8 cellular contexts compared by ENCODE assay signal in the genomic region with DNA sequence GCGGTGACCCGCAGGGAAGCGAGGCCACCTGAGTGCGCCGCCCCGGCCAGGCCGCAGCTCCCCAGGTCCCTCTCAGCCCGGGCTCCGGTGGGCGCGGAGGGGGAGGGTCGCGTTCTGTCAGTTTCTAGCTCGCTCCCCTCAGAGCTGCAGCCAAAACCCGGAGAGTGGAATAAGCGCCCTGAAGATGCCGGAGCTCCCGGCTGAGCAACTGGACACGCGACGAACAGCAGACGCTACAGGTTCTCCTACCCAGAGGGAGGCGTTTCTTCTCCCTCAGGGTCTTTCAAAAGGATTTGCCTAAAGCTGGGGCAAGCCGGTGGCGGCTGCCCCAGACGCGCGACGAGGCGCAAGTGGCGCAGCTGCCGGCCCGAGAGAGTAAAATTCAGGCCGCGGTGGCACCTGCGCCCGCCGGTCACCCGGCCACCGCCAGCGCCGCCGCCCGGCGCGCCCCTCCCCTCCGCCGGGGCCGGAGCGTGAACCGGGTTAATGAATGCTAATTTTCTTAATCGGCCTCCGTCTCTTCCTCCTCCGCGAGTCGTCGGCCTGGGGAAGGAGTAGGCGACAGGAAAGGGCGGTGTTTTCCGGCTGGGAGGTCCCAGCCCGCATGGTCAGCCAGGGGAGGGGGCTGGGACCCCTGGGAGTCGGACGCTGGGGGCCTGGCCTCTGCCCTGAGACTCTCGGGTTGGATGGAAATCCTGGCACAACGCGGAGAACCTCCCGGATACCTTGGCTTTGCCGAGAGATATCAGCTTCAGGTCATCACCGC. TPM values are rescaled to one million over a fixed set of nuclear protein-coding genes. Genes with fewer than 3 reads are reported as not detected.
A peak's percentile ranks its signal among the peaks of the same experiment; 100 is the strongest.
DNase-seq lines count a peak whose midpoint lies in the region; ATAC-seq and TF ChIP-seq lines count a peak whose summit lies in the region.

No MANE protein-coding gene starts in this region.

- peak overlapping the region; percentile 58 for H3K4me2 ChIP-seq in neuronal stem cell (ENCODE audit: insufficient read depth, low read length, poor library complexity, severe bottlenecking)

- no CpG with 5 or more reads among the region's 69 CpGs for WGBS in neuronal stem cell (ENCODE audit: extremely low coverage in 2 of 2, insufficient read length in 2 of 2, insufficient replicate concordance in 1 of 2), 2 donors
- WGBS in testis, 2 donors, result 2% methylated on average over 39 to 68 of the region's 69 CpGs

- peak overlapping the region; percentile 72 to 93 for H3K4me3 ChIP-seq in neuronal stem cell (ENCODE audit: low read length in 2 of 2)
- H3K4me3 ChIP-seq in testis, result peak overlapping the region; percentile 83 to 95

- peak overlapping the region; percentile 93 for H2BK5ac ChIP-seq in neuronal stem cell (ENCODE audit: low read length)

- H2AK5ac ChIP-seq in neuronal stem cell (ENCODE audit: low read depth, low read length), result no peak overlapping the region

- H4K8ac ChIP-seq in neuronal stem cell (ENCODE audit: low read depth, low read length), result no peak overlapping the region

- ATAC-seq in GM21825 (IDR thresholded peaks at IDR 0.05; ENCODE audit: unreplicated experiment) (peak; percentile 43), foreskin keratinocyte (peak; percentile 28)

- H3K9me3 ChIP-seq in neuronal stem cell (replicated peaks in 1 of 2; ENCODE audit: control insufficient read depth in 2 of 2, insufficient read depth in 1 of 2, low read depth in 1 of 2, low read length in 2 of 2), result no peaks in the 10 kb centered on the region
- no peaks in the 10 kb centered on the region for H3K9me3 ChIP-seq in testis

- no peak for TF ChIP-seq POLR2A in testis (IDR thresholded peaks at IDR 0.05)

- TF ChIP-seq CTCF in foreskin keratinocyte (conservative IDR thresholded peaks at IDR 0.05), result no peak
- no peak for TF ChIP-seq CTCF in testis (IDR thresholded peaks at IDR 0.05)

- H3K27ac ChIP-seq in foreskin keratinocyte, result peak overlapping the region; percentile 60
- H3K27ac ChIP-seq in neuronal stem cell (replicated peaks; ENCODE audit: low read length), result peak overlapping the region; percentile 97
- peak overlapping the region; percentile 88 to 94 for H3K27ac ChIP-seq in testis

- H3K36me3 ChIP-seq in neuronal stem cell (replicated peaks in 1 of 2; ENCODE audit: control insufficient read depth in 2 of 2, insufficient read depth in 2 of 2, low read length in 2 of 2), result peaks cover 0 to 13% of the 10 kb centered on the region in 2 donors
- H3K36me3 ChIP-seq in testis (ENCODE audit: low read depth, missing control alignments), result no peaks in the 10 kb centered on the region

- H3K4ac ChIP-seq in neuronal stem cell (ENCODE audit: low read length), result no peak overlapping the region

- no peaks in the 10 kb centered on the region for H3K27me3 ChIP-seq in foreskin keratinocyte
- H3K27me3 ChIP-seq in neuronal stem cell (ENCODE audit: control insufficient read depth in 3 of 3, insufficient read depth in 3 of 3, low read depth in 1 of 3, low read length in 3 of 3), result no peaks in the 10 kb centered on the region
- H3K27me3 ChIP-seq in testis, result no peaks in the 10 kb centered on the region

- peak overlapping the region; percentile 87 for H2BK12ac ChIP-seq in neuronal stem cell (ENCODE audit: low read length)

- no peak overlapping the region for H4K91ac ChIP-seq in neuronal stem cell (ENCODE audit: low read depth, low read length, poor library complexity)

- peak overlapping the region; percentile 31 for H2BK15ac ChIP-seq in neuronal stem cell (ENCODE audit: low read length)

- H3K23ac ChIP-seq in neuronal stem cell (ENCODE audit: low read depth, low read length, poor library complexity), result peak overlapping the region; percentile 86

- peak overlapping the region; percentile 78 for H3K9ac ChIP-seq in neuronal stem cell (ENCODE audit: low read depth, low read length, poor library complexity)

- intact Hi-C loops in testis (cut with DNase I; ENCODE audit: low total_unique reads), result no loop called here

- H3K18ac ChIP-seq in neuronal stem cell (ENCODE audit: low read length), result peak overlapping the region; percentile 96

- H3K4me1 ChIP-seq in foreskin keratinocyte (peaks cover 29% of the 10 kb centered on the region), neuronal stem cell (ENCODE audit: control insufficient read depth in 2 of 2, insufficient read depth in 1 of 2, low read depth in 1 of 2, low read length in 2 of 2) (peaks cover 11 to 15% of the 10 kb centered on the region in 2 donors), testis (peaks cover 3% of the 10 kb centered on the region)

- no peaks in the 10 kb centered on the region for H3K79me1 ChIP-seq in neuronal stem cell (ENCODE audit: low read depth, low read length)

- peak; percentile 92 for DNase-seq in Daoy (ENCODE audit: low read depth)
- DNase-seq in LHCN-M2 (ENCODE audit: low read depth), result peak; percentile 94
- DNase-seq in SHP77 (lab: John Stamatoyannopoulos, UW), result peak; percentile 89 to 94
- peak; percentile 50 for DNase-seq in activated gamma-delta T cell treated with anti-CD3 and anti-CD28 coated beads, Interleukin-2, amount 50 U/mL, for 16 hours (ENCODE audit: low read depth)
- DNase-seq in foreskin keratinocyte, result peak; percentile 76 to 87
- DNase-seq in neuronal stem cell (ENCODE audit: low spot score), result peak; percentile 97
- peak; percentile 87 for DNase-seq in testis

- no peak overlapping the region for H3K14ac ChIP-seq in neuronal stem cell (ENCODE audit: low read length)

- peak overlapping the region; percentile 92 for H2AFZ ChIP-seq in neuronal stem cell (ENCODE audit: low read length)

- peak overlapping the region; percentile 95 for H2BK120ac ChIP-seq in neuronal stem cell (ENCODE audit: low read depth, low read length)

RNA-seq across cellular contexts. Expression of a gene that starts 0.8 kb away (rescaled TPM):
- total RNA-seq in Daoy (2014; rRNA removed; shearing (Covaris generic)), result 47.8 and 50.5 TPM in 2 replicates
- total RNA-seq in LHCN-M2 (2014; rRNA removed), result 230 and 308 TPM in 2 replicates
- polyA plus RNA-seq in LHCN-M2 (2012), result 222 TPM
- total RNA-seq in foreskin keratinocyte, result 32.3 and 46.4 TPM in 2 replicates
- 15.0 and 23.2 TPM in 2 replicates for polyA plus RNA-seq in foreskin keratinocyte
- 32.1 TPM for polyA plus RNA-seq in neuronal stem cell (2013, experiment 1 of 2)
- 31.5 TPM for polyA plus RNA-seq in neuronal stem cell (2013, experiment 2 of 2)
- 10 to 100 TPM; 44.3 to 50.6 TPM for total RNA-seq in testis
- 107 TPM for polyA plus RNA-seq in testis (ENCODE audit: insufficient read depth, low read depth, low replicate concordance)

Comparison
In these comparisons a context has a peak if more than half of its experiments do, and no peak if none do; other contexts are left out.
1. Peak in every context shown above with its lines: DNase-seq, ATAC-seq, H3K4me3 ChIP-seq and H3K27ac ChIP-seq.